20 cellular contexts compared by ENCODE assay signal in the genomic region with DNA sequence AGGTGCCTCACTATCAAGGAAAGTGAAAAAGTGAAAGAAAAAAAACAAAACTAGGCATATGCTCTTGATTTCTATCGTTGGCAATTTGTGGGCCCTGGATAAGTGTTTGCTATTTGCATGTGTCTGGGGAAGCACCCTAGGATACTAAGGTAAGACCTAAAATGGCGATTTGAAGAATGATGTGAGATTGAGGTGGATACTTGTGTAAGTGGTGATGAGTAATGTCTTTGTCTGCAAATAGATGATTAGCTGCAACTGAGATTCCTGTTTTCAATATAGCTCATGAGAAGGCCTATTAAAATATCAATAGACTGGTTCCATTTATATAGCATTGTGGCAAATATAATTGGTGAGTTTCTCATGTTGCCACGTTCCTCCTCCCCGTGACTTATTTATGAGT.
DNase-seq lines count a peak whose midpoint lies in the region; ATAC-seq and TF ChIP-seq lines count a peak whose summit lies in the region.
"Had no signal": no experiment of that assay in that cellular context is flagged by ENCODE, and none has a peak within 500 bp of the region (broad histone marks: within the 10 kb centered on the region; RNA-seq: fewer than 3 reads in every experiment).

No MANE protein-coding gene starts in this region.

- peak; percentile 34 for ATAC-seq in activated T-helper 17 cell treated with anti-CD3 and anti-CD28 coated beads, Interleukin-2, amount 50 U/mL, for 72 hours (replicated peaks)
- ATAC-seq in HG03571 (IDR thresholded peaks at IDR 0.05; ENCODE audit: unreplicated experiment): no peak
- ATAC-seq: left lung had no signal

- no peak overlapping the region for H3K27ac Mint-ChIP-seq in Caco-2 (ENCODE audit: unreplicated experiment)
- H3K27ac Mint-ChIP-seq in activated T-helper 17 cell treated with anti-CD3 and anti-CD28 coated beads, Interleukin-2, amount 50 U/mL, for 72 hours: no peak overlapping the region
- H3K27ac Mint-ChIP-seq: B cell, IgD-negative memory B cell had no signal

- no peaks in the 10 kb centered on the region for H3K27me3 ChIP-seq in Caco-2 (replicated peaks; ENCODE audit: control insufficient read depth, insufficient read depth, low read length)
- H3K27me3 ChIP-seq: left lung, SJSA1, testis had no signal

- no peaks in the 10 kb centered on the region for H3K36me3 Mint-ChIP-seq in Caco-2 (ENCODE audit: insufficient read depth, unreplicated experiment)
- H3K36me3 Mint-ChIP-seq in activated T-helper 17 cell treated with anti-CD3 and anti-CD28 coated beads, Interleukin-2, amount 50 U/mL, for 72 hours (ENCODE audit: low read depth): no peaks in the 10 kb centered on the region
- H3K36me3 Mint-ChIP-seq: IgD-negative memory B cell had no signal

- H3K4me1 Mint-ChIP-seq in Caco-2 (ENCODE audit: low read depth, unreplicated experiment): no peaks in the 10 kb centered on the region
- H3K4me1 Mint-ChIP-seq in activated T-helper 17 cell treated with anti-CD3 and anti-CD28 coated beads, Interleukin-2, amount 50 U/mL, for 72 hours: no peaks in the 10 kb centered on the region
- H3K4me1 Mint-ChIP-seq: B cell had no signal

- CTCF ChIA-PET in Caco-2 (lab: Charles Lee): no interaction called here

- H3K4me3 ChIP-seq in Caco-2 (ENCODE audit: low read depth, low read length): no peak overlapping the region
- H3K4me3 ChIP-seq: GM23248, left lung, SJSA1, spleen, testis had no signal

- no peaks in the 10 kb centered on the region for H3K4me1 ChIP-seq in Caco-2
- H3K4me1 ChIP-seq: left lung, SJSA1, spleen, testis had no signal

- POLR2A ChIA-PET in Caco-2 (lab: Charles Lee): no interaction called here

- no peak for DNase-seq in Caco-2
- peak; percentile 23 for DNase-seq in ELR (ENCODE audit: low read depth)
- DNase-seq in NCI-H2029 (lab: John Stamatoyannopoulos, UW): peak; percentile 13
- DNase-seq in NOMO-1 treated with dmso at 0.1 percent for 144 hours (lab: John Stamatoyannopoulos, UW; ENCODE audit: unreplicated experiment): no peak
- no peak for DNase-seq in effector CD8-positive, alpha-beta T cell (lab: John Stamatoyannopoulos, UW)
- DNase-seq in SKM-1 (lab: John Stamatoyannopoulos, UW; ENCODE audit: unreplicated experiment): no peak
- DNase-seq: activated CD4-positive, alpha-beta T cell treated with anti-CD3 and anti-CD28 coated beads for 4 hours; activated effector memory CD4-positive, alpha-beta T cell treated with anti-CD3 and anti-CD28 coated beads, Interleukin-2, amount 50 U/mL, for 16 hours; caudate nucleus; GM23248; left lung; NCI-H226; spleen; T-helper 9 cell; testis had no signal

- TSS peak; percentile 91 for BruUV-seq in Caco-2 (replicated peaks; lab: Mats Ljungman, UMichigan)

- no peak for TF ChIP-seq CTCF in Caco-2 (IDR thresholded peaks at IDR 0.05; ENCODE audit: insufficient read depth in 1 of 2, low read depth in 1 of 2, low read length in 1 of 2, severe bottlenecking in 1 of 2, unreplicated experiment in 1 of 2)

- intact Hi-C loops in Caco-2 (cut with micrococcal nuclease; ENCODE audit: unreplicated experiment): no loop called here

- H3K9me3 ChIP-seq in Caco-2: no peaks in the 10 kb centered on the region
- H3K9me3 ChIP-seq: left lung, SJSA1, spleen, testis had no signal

- H3K27me3 Mint-ChIP-seq in Caco-2 (ENCODE audit: insufficient read depth, unreplicated experiment): no peaks in the 10 kb centered on the region
- peaks cover 7% of the 10 kb centered on the region for H3K27me3 Mint-ChIP-seq in activated T-helper 17 cell treated with anti-CD3 and anti-CD28 coated beads, Interleukin-2, amount 50 U/mL, for 72 hours
- H3K27me3 Mint-ChIP-seq: IgD-negative memory B cell had no signal

- no peak overlapping the region for H3K4me3 Mint-ChIP-seq in Caco-2 (ENCODE audit: unreplicated experiment)
- no peak overlapping the region for H3K4me3 Mint-ChIP-seq in activated T-helper 17 cell treated with anti-CD3 and anti-CD28 coated beads, Interleukin-2, amount 50 U/mL, for 72 hours
- H3K4me3 Mint-ChIP-seq: B cell, IgD-negative memory B cell had no signal

- H3K36me3 ChIP-seq in Caco-2 (ENCODE audit: control insufficient read depth, insufficient read depth, low read length): no peaks in the 10 kb centered on the region
- H3K36me3 ChIP-seq: left lung, SJSA1, spleen had no signal

- no peaks in the 10 kb centered on the region for H3K9me3 Mint-ChIP-seq in Caco-2 (ENCODE audit: unreplicated experiment)
- no peaks in the 10 kb centered on the region for H3K9me3 Mint-ChIP-seq in activated T-helper 17 cell treated with anti-CD3 and anti-CD28 coated beads, Interleukin-2, amount 50 U/mL, for 72 hours

Comparison
In these comparisons a context has a peak if more than half of its experiments do, and no peak if none do; other contexts are left out.
1. DNase-seq: peak in ELR (single experiment) and NCI-H2029 (single experiment); none in Caco-2 (0 of 2), NOMO-1 treated with dmso at 0.1 percent for 144 hours (single experiment), effector CD8-positive, alpha-beta T cell (single experiment) and SKM-1 (single experiment).